In genomic region chr6:143060806-143061596, GRCh38 we compare ENCODE assay signal across 8 cellular contexts. TPM values are rescaled to one million over a fixed set of nuclear protein-coding genes. Genes with fewer than 3 reads are reported as not detected.
DNase-seq lines count a peak whose midpoint lies in the region; ATAC-seq and TF ChIP-seq lines count a peak whose summit lies in the region.

Gene AIG1 (plus strand): TSS chr6:143060889. CDS start chr6:143060926, 37 bp downstream.

- peak; percentile 54 for ATAC-seq in HG02938 (IDR thresholded peaks at IDR 0.05; ENCODE audit: unreplicated experiment)
- peak; percentile 67 to 71 for ATAC-seq in activated T-cell treated with anti-CD3 and anti-CD28 coated beads, Interleukin-2, amount 50 U/mL, for 4 hours

- no peaks in the 10 kb centered on the region for H3K27me3 Mint-ChIP-seq in activated T-cell treated with anti-CD3 and anti-CD28 coated beads, Interleukin-2, amount 50 U/mL, for 4 hours (ENCODE audit: low read depth)
- peaks cover 3% of the 10 kb centered on the region for H3K27me3 Mint-ChIP-seq in neural crest cell (ENCODE audit: low read depth)

- H3K27ac ChIP-seq in esophagus squamous epithelium (peak within 1 kb of the TSS; percentile 90 to 97 (median 94)), stomach (peak within 1 kb of the TSS; percentile 91 to 94 (median 93))

- peak within 1 kb of the TSS; percentile 98 for H3K27ac Mint-ChIP-seq in neural crest cell (ENCODE audit: unreplicated experiment)

- no peaks in the 10 kb centered on the region for H3K9me3 Mint-ChIP-seq in activated T-cell treated with anti-CD3 and anti-CD28 coated beads, Interleukin-2, amount 50 U/mL, for 4 hours
- H3K9me3 Mint-ChIP-seq in neural crest cell: no peaks in the 10 kb centered on the region

- H3K4me3 Mint-ChIP-seq in activated T-cell treated with anti-CD3 and anti-CD28 coated beads, Interleukin-2, amount 50 U/mL, for 4 hours: peak within 1 kb of the TSS; percentile 92
- peak within 1 kb of the TSS; percentile 97 for H3K4me3 Mint-ChIP-seq in neural crest cell

- no peaks in the 10 kb centered on the region for H3K27me3 ChIP-seq in esophagus squamous epithelium
- no peaks in the 10 kb centered on the region for H3K27me3 ChIP-seq in stomach

- intact Hi-C loops in esophagus squamous epithelium (cut with DNase I) (no loop called here), stomach (cut with DNase I; ENCODE audit: low total_unique reads) (no loop called here)

- H3K36me3 ChIP-seq in esophagus squamous epithelium (no peaks in the 10 kb centered on the region), stomach (no peaks in the 10 kb centered on the region)

- WGBS in esophagus squamous epithelium, 2 donors: 24 to 29% methylated on average over 5 to 6 of the region's 50 CpGs
- 5 to 18% (median 11%) methylated on average over 8 to 50 of the region's 50 CpGs for WGBS in stomach, 5 donors

- H3K9me3 ChIP-seq in esophagus squamous epithelium (no peaks in the 10 kb centered on the region), stomach (no peaks in the 10 kb centered on the region)

- no peak for TF ChIP-seq EP300 in stomach (IDR thresholded peaks at IDR 0.05)

- peaks cover 6 to 29% (median 8%) of the 10 kb centered on the region in 3 donors for H3K4me1 ChIP-seq in esophagus squamous epithelium
- H3K4me1 ChIP-seq in stomach: peaks cover 0 to 22% (median 20%) of the 10 kb centered on the region in 4 donors

- DNase-seq in NCI-H1092 treated with DMSO at 0.1 percent for 48 hours (lab: John Stamatoyannopoulos, UW): peak; percentile 0
- DNase-seq in NCI-H1092 (lab: John Stamatoyannopoulos, UW): no peak
- DNase-seq in NCI-H345 (lab: John Stamatoyannopoulos, UW): peak; percentile 87
- DNase-seq in activated T-cell treated with anti-CD3 and anti-CD28 coated beads, Interleukin-2, amount 50 U/mL, for 4 hours: peak; percentile 58
- DNase-seq in esophagus squamous epithelium (lab: John Stamatoyannopoulos, UW): peak; percentile 32
- peak; percentile 55 for DNase-seq in neural crest cell (ENCODE audit: low read depth, low spot score)
- no peak for DNase-seq in stomach

- peaks cover 28% of the 10 kb centered on the region for H3K4me1 Mint-ChIP-seq in activated T-cell treated with anti-CD3 and anti-CD28 coated beads, Interleukin-2, amount 50 U/mL, for 4 hours (ENCODE audit: low read depth)
- peaks cover 23% of the 10 kb centered on the region for H3K4me1 Mint-ChIP-seq in neural crest cell

- TF ChIP-seq CTCF in esophagus squamous epithelium (IDR thresholded peaks at IDR 0.05) (no peak), neural crest cell (conservative IDR thresholded peaks at IDR 0.05) (no peak), stomach (IDR thresholded peaks at IDR 0.05) (no peak)

- H3K4me3 ChIP-seq in esophagus squamous epithelium (peak within 1 kb of the TSS; percentile 59 to 96 (median 84)), stomach (peak within 1 kb of the TSS; percentile 65 to 84 (median 72))

- no peaks in the 10 kb centered on the region for H3K36me3 Mint-ChIP-seq in activated T-cell treated with anti-CD3 and anti-CD28 coated beads, Interleukin-2, amount 50 U/mL, for 4 hours (ENCODE audit: insufficient read depth)
- no peaks in the 10 kb centered on the region for H3K36me3 Mint-ChIP-seq in neural crest cell (ENCODE audit: low read depth)

- TF ChIP-seq POLR2A in esophagus squamous epithelium (IDR thresholded peaks at IDR 0.05) (no peak), stomach (IDR thresholded peaks at IDR 0.05) (no peak)

RNA-seq across cellular contexts. Expression of gene AIG1, which starts in this region (rescaled TPM):
- 1 to 10 TPM; 3.9 to 7.6 (median 5.5) TPM for total RNA-seq in activated T-cell treated with anti-CD3 and anti-CD28 coated beads, Interleukin-2, amount 50 U/mL, for 4 hours
- total RNA-seq in esophagus squamous epithelium (10 to 100 TPM; 29.1 to 30.5 (median 29.9) TPM), neural crest cell (21.4 and 22.9 TPM in 2 replicates), stomach (100 to 1,000 TPM in 1 of 5 donors, 10 to 100 TPM in 3, not detected in 1; 23.7 to 220 (median 64.6) TPM)
- 10 to 100 TPM; 10.8 to 29.7 (median 14.9) TPM for polyA plus RNA-seq in stomach

Comparison
In these comparisons a context has a peak if more than half of its experiments do, and no peak if none do; other contexts are left out.
1. DNase-seq: peak in NCI-H1092 treated with DMSO at 0.1 percent for 48 hours (single experiment), NCI-H345 (single experiment), activated T-cell treated with anti-CD3 and anti-CD28 coated beads, Interleukin-2, amount 50 U/mL, for 4 hours (single experiment), esophagus squamous epithelium (single experiment) and neural crest cell (single experiment); none in NCI-H1092 (single experiment) and stomach (single experiment).